Comparison of ENCODE assay signal across 8 cellular contexts in genomic region chr4:112145326-112145819, GRCh38. TPM values are rescaled to one million over a fixed set of nuclear protein-coding genes. Genes with fewer than 3 reads are reported as not detected.
DNase-seq lines count a peak whose midpoint lies in the region; ATAC-seq and TF ChIP-seq lines count a peak whose summit lies in the region.

FAM241A (plus strand) TSS chr4:112145454; CDS start chr4:112145581, 127 bp downstream.

- peak within 1 kb of the TSS; percentile 82 for H3K4me3 Mint-ChIP-seq in chondrocyte (ENCODE audit: unreplicated experiment)

- H3K27me3 Mint-ChIP-seq in chondrocyte (ENCODE audit: low read depth): peaks cover 22% of the 10 kb centered on the region

- ATAC-seq in HG02938 (IDR thresholded peaks at IDR 0.05; ENCODE audit: unreplicated experiment) (peak; percentile 78), left colon (peak; percentile 99)

- DNase-seq in SIG-M5 treated with dmso at 0.1 percent for 504 hours (lab: John Stamatoyannopoulos, UW; ENCODE audit: unreplicated experiment): peak; percentile 87
- no peak for DNase-seq in SIG-M5 (lab: John Stamatoyannopoulos, UW)
- peak; percentile 22 for DNase-seq in NCI-H2196 treated with DMSO at 0.1 percent for 48 hours (lab: John Stamatoyannopoulos, UW; ENCODE audit: unreplicated experiment)
- peak; percentile 84 for DNase-seq in activated CD4-positive, alpha-beta T cell treated with anti-CD3 and anti-CD28 coated beads for 1 hour
- no peak for DNase-seq in chondrocyte (ENCODE audit: low spot score)
- peak; percentile 83 to 87 for DNase-seq in left colon
- DNase-seq in stimulated activated CD4-positive, alpha-beta T cell treated with anti-CD3 and anti-CD28 coated beads, Interleukin-2, amount 100 ng/mL, for 24 hours: peak; percentile 92 to 93

- intact Hi-C loops in left colon (cut with DNase I, micrococcal nuclease): loop anchor here in 1 of 2 donors (10.0 kb wide), 1 partner anchor 89 kb away; the partner anchor contains the start of gene AP1AR

- H3K9me3 Mint-ChIP-seq in chondrocyte (ENCODE audit: low read depth): no peaks in the 10 kb centered on the region

- H3K27ac Mint-ChIP-seq in chondrocyte (ENCODE audit: unreplicated experiment): no peak within 1 kb of the TSS

- H3K4me1 Mint-ChIP-seq in chondrocyte (ENCODE audit: low read depth): peaks cover 17% of the 10 kb centered on the region

- no peaks in the 10 kb centered on the region for H3K36me3 Mint-ChIP-seq in chondrocyte (ENCODE audit: low read depth)

- no peak for TF ChIP-seq CTCF in chondrocyte (IDR thresholded peaks at IDR 0.05)

RNA-seq across cellular contexts. Expression of gene FAM241A, which starts in this region (rescaled TPM):
- total RNA-seq in chondrocyte: 0.53 to 0.74 TPM (median 0.62 TPM) in 3 replicates
- 1 to 10 TPM; 1.6 to 1.8 TPM for total RNA-seq in left colon

Comparison
In these comparisons a context has a peak if more than half of its experiments do, and no peak if none do; other contexts are left out.
1. DNase-seq: peak in SIG-M5 treated with dmso at 0.1 percent for 504 hours (single experiment), NCI-H2196 treated with DMSO at 0.1 percent for 48 hours (single experiment), activated CD4-positive, alpha-beta T cell treated with anti-CD3 and anti-CD28 coated beads for 1 hour (single experiment), left colon (2 of 2) and stimulated activated CD4-positive, alpha-beta T cell treated with anti-CD3 and anti-CD28 coated beads, Interleukin-2, amount 100 ng/mL, for 24 hours (2 of 2); none in SIG-M5 (single experiment) and chondrocyte (single experiment).